In the genomic region with DNA sequence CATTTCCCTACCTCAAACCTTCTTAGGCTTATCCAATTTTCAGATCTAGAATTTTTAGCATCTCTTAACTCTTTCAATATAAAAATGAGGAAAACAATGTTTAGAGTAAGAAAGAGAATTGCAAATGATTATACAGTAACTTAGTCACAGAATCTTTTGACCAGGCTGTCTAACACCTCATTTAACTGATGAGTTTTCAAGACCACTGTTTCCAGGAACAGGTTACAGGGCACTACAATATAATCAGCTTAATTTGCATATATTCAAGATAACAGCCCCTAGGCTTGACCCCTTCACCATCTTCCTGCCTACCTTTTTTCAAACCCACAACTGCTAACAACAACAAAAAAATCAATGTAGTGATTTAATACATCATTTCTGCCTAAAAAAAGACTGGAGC, we compare ENCODE assay signal across 1 cellular context.
TF ChIP-seq lines count a peak whose summit lies in the region.

No MANE protein-coding gene starts in this region.

TF ChIP-seq in IMR-90, 13 proteins besides CTCF, POLR2A, EP300 and RAD21:
- TF ChIP-seq, protein P1, sequence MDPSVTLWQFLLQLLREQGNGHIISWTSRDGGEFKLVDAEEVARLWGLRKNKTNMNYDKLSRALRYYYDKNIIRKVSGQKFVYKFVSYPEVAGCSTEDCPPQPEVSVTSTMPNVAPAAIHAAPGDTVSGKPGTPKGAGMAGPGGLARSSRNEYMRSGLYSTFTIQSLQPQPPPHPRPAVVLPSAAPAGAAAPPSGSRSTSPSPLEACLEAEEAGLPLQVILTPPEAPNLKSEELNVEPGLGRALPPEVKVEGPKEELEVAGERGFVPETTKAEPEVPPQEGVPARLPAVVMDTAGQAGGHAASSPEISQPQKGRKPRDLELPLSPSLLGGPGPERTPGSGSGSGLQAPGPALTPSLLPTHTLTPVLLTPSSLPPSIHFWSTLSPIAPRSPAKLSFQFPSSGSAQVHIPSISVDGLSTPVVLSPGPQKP (IDR thresholded peaks at IDR 0.05; ENCODE audit: borderline replicate concordance, low read depth, low read length) = no peak
- no peak for TF ChIP-seq RFX5 (IDR thresholded peaks at IDR 0.05; ENCODE audit: low read depth, low read length)
- TF ChIP-seq MAZ (IDR thresholded peaks at IDR 0.05; ENCODE audit: borderline replicate concordance, low read depth, low read length) = no peak
- no peak for TF ChIP-seq MXI1 (IDR thresholded peaks at IDR 0.05; ENCODE audit: borderline replicate concordance, low read depth, low read length)
- TF ChIP-seq USF2 (IDR thresholded peaks at IDR 0.05; ENCODE audit: low read depth, low read length) = no peak
- TF ChIP-seq MAFK (IDR thresholded peaks at IDR 0.05; ENCODE audit: low read depth, low read length) = no peak
- TF ChIP-seq FOS (IDR thresholded peaks at IDR 0.05; ENCODE audit: low read depth, low read length) = no peak
